ENCODE assay signal across 19 cellular contexts in the genomic region with DNA sequence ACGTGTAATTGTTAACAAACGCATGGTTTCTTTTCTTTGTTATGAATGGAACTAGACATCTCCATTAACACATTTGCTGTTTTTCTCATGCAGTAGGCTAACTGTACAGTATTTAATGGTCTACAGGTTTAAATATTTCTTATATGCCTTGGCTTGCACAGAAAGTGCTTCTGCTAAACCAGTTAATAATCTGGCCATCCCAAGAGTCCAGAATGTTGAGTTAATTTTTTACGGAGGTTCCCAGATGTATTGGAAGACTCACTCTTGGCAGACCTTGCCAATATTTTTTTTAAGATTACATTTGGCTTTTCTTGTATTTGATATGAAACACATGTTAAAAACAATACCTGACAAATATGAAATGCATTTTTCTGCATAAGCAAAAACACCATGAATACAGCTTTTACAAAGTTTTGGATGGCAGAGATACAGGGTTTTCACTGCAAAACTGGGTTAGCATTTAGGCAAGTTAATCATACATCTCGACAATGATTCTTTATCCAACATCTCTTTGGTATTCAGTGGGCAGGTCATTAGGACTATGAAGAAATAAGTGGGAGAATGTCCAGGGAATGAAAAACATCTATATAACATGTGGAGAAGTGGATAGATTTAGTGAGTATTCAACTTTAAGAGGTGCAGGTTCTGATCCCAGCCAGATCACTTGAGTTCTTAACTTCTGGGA.
DNase-seq lines count a peak whose midpoint lies in the region; ATAC-seq and TF ChIP-seq lines count a peak whose summit lies in the region.
"Had no signal": no experiment of that assay in that cellular context is flagged by ENCODE, and none has a peak within 500 bp of the region (broad histone marks: within the 10 kb centered on the region; RNA-seq: fewer than 3 reads in every experiment).

No MANE protein-coding gene starts in this region.

- H3K9ac ChIP-seq in adipocyte (ENCODE audit: low read length), result no peak overlapping the region

- TF ChIP-seq CTCF in fibroblast of pulmonary artery (IDR thresholded peaks at IDR 0.05; ENCODE audit: low read length, missing control alignments), result no peak
- TF ChIP-seq CTCF in nephron (IDR thresholded peaks at IDR 0.05; ENCODE audit: unreplicated experiment in 3 of 3), result no peak

- H3K4me1 ChIP-seq in adipocyte (ENCODE audit: control insufficient read depth, insufficient read depth, low read length), result peaks cover 9% of the 10 kb centered on the region
- H3K4me1 ChIP-seq: prostate gland, suprapubic skin had no signal

- POLR2A ChIA-PET in T-cell (lab: Charles Lee), result no interaction called here

- peaks cover 18% of the 10 kb centered on the region for H3K4me1 Mint-ChIP-seq in nephron
- peaks cover 0 to 1% (median 0%) of the 10 kb centered on the region in 3 donors for H3K4me1 Mint-ChIP-seq in T-cell
- H3K4me1 Mint-ChIP-seq: activated B cell treated with CpG ODN at 0.5 μM for 24 hours had no signal

- H3K36me3 ChIP-seq in adipocyte (ENCODE audit: control insufficient read depth, insufficient read depth, low read length, severe bottlenecking), result no peaks in the 10 kb centered on the region
- H3K36me3 ChIP-seq: MG63, prostate gland, suprapubic skin had no signal

- no peaks in the 10 kb centered on the region for H3K9me3 ChIP-seq in adipocyte (ENCODE audit: control insufficient read depth, low read length)
- H3K9me3 ChIP-seq: MG63, prostate gland, suprapubic skin had no signal

- CTCF ChIA-PET in T-cell (lab: Charles Lee), result no interaction called here

- no peak overlapping the region for H3K4me3 ChIP-seq in adipocyte (ENCODE audit: low read length)
- no peak overlapping the region for H3K4me3 ChIP-seq in fibroblast of pulmonary artery (replicated peaks; ENCODE audit: low read depth, low read length)
- H3K4me3 ChIP-seq: MG63, prostate gland, skin epidermis, suprapubic skin had no signal

- H3K27me3 ChIP-seq in adipocyte (replicated peaks; ENCODE audit: control insufficient read depth, insufficient read depth, low read length), result no peaks in the 10 kb centered on the region
- H3K27me3 ChIP-seq: MG63, suprapubic skin had no signal

- H3K9me3 Mint-ChIP-seq in nephron, result no peaks in the 10 kb centered on the region
- no peaks in the 10 kb centered on the region for H3K9me3 Mint-ChIP-seq in T-cell
- H3K9me3 Mint-ChIP-seq: activated B cell treated with CpG ODN at 0.5 μM for 24 hours; activated naive CD4-positive, alpha-beta T cell treated with anti-CD3 and anti-CD28 coated beads, Interleukin-2, amount 50 U/mL, for 72 hours had no signal

- no peak for ATAC-seq in T-cell (replicated peaks in 1 of 4)
- ATAC-seq: activated naive CD4-positive, alpha-beta T cell treated with anti-CD3 and anti-CD28 coated beads, Interleukin-2, amount 50 U/mL, for 72 hours had no signal

- DNase-seq in Caki2 (ENCODE audit: low read depth) (peak; percentile 12), adipocyte (ENCODE audit: low read depth) (peak; percentile 63), fibroblast of pulmonary artery (ENCODE audit: low read depth) (peak; percentile 45), T-cell (no peak), NOMO-1 treated with DMSO at 0.1 percent for 48 hours (lab: John Stamatoyannopoulos, UW; ENCODE audit: unreplicated experiment) (no peak), HK-2 (ENCODE audit: unreplicated experiment) (no peak), SHP77 treated with DMSO at 0.1 percent for 48 hours (lab: John Stamatoyannopoulos, UW) (no peak)
- DNase-seq: activated B cell treated with CpG ODN at 0.5 μM for 24 hours; activated CD4-positive, alpha-beta T cell treated with anti-CD3 and anti-CD28 coated beads, Interleukin-2, amount 50 U/mL, for 4 hours; activated CD8-positive, alpha-beta memory T cell treated with anti-CD3 and anti-CD28 coated beads, Interleukin-2, amount 50 U/mL, for 4 hours; MG63; NCI-H446; OCI-M1; T1000 had no signal

- H3K27me3 Mint-ChIP-seq in nephron (ENCODE audit: low read depth), result no peaks in the 10 kb centered on the region
- no peaks in the 10 kb centered on the region for H3K27me3 Mint-ChIP-seq in T-cell
- H3K27me3 Mint-ChIP-seq: activated B cell treated with CpG ODN at 0.5 μM for 24 hours had no signal

- H3K27ac Mint-ChIP-seq in nephron, result peak overlapping the region; percentile 61 to 82 (median 80)
- H3K27ac Mint-ChIP-seq in T-cell, result no peak overlapping the region
- H3K27ac Mint-ChIP-seq: activated B cell treated with CpG ODN at 0.5 μM for 24 hours; activated naive CD4-positive, alpha-beta T cell treated with anti-CD3 and anti-CD28 coated beads, Interleukin-2, amount 50 U/mL, for 72 hours had no signal

- H3K4me3 Mint-ChIP-seq in nephron (no peak overlapping the region), T-cell (no peak overlapping the region)
- H3K4me3 Mint-ChIP-seq: activated B cell treated with CpG ODN at 0.5 μM for 24 hours had no signal

- H3K36me3 Mint-ChIP-seq in nephron (ENCODE audit: low read depth) (no peaks in the 10 kb centered on the region), T-cell (no peaks in the 10 kb centered on the region)
- H3K36me3 Mint-ChIP-seq: activated naive CD4-positive, alpha-beta T cell treated with anti-CD3 and anti-CD28 coated beads, Interleukin-2, amount 50 U/mL, for 72 hours had no signal

- in situ Hi-C loops in Caki2 (cut with HindIII; ENCODE audit: low pct_unique_long_range_greater_than_20kb, low sequenced_read_pairs), result no loop called here

Comparison
In these comparisons a context has a peak if more than half of its experiments do, and no peak if none do; other contexts are left out.
1. DNase-seq: peak in Caki2 (single experiment), adipocyte (single experiment) and fibroblast of pulmonary artery (single experiment); none in T-cell (0 of 34), NOMO-1 treated with DMSO at 0.1 percent for 48 hours (single experiment), HK-2 (single experiment) and SHP77 treated with DMSO at 0.1 percent for 48 hours (single experiment).
2. H3K27ac Mint-ChIP-seq: peak in nephron (3 of 3); none in T-cell (0 of 2).